10 cellular contexts compared by ENCODE assay signal in genomic region chr3:128094295-128095151, GRCh38. TPM values are rescaled to one million over a fixed set of nuclear protein-coding genes. Genes with fewer than 3 reads are reported as not detected.
DNase-seq lines count a peak whose midpoint lies in the region; ATAC-seq and TF ChIP-seq lines count a peak whose summit lies in the region.
"Had no signal": no experiment of that assay in that cellular context is flagged by ENCODE, and none has a peak within 500 bp of the region (broad histone marks: within the 10 kb centered on the region; RNA-seq: fewer than 3 reads in every experiment).

No MANE protein-coding gene starts in this region.

- DNase-seq in heart right ventricle = no peak
- DNase-seq in left ventricle myocardium inferior = no peak
- no peak for DNase-seq in stimulated activated naive CD8-positive, alpha-beta T cell treated with anti-CD3 and anti-CD28 coated beads, Interleukin-15, amount 100 ng/mL, for 72 hours
- no peak for DNase-seq in esophagus muscularis mucosa (ENCODE audit: extremely low spot score)
- no peak for DNase-seq in activated T-cell treated with anti-CD3 and anti-CD28 coated beads, Interleukin-2, amount 50 U/mL, for 1 hour
- DNase-seq in NCI-H446 (lab: John Stamatoyannopoulos, UW) = no peak

- peak overlapping the region; percentile 16 for H3K9ac ChIP-seq in endocrine pancreas (ENCODE audit: control insufficient read depth, insufficient read depth, low read length)

- peak overlapping the region in 1 of 2 donors; percentile 48 for H3K27ac Mint-ChIP-seq in stimulated activated naive CD8-positive, alpha-beta T cell treated with anti-CD3 and anti-CD28 coated beads, Interleukin-15, amount 100 ng/mL, for 72 hours
- H3K27ac Mint-ChIP-seq: B cell had no signal

- TF ChIP-seq POLR2A in esophagus muscularis mucosa (IDR thresholded peaks at IDR 0.05; ENCODE audit: low read depth) = no peak

- H3K27me3 Mint-ChIP-seq in stimulated activated naive CD8-positive, alpha-beta T cell treated with anti-CD3 and anti-CD28 coated beads, Interleukin-15, amount 100 ng/mL, for 72 hours = no peaks in the 10 kb centered on the region
- H3K27me3 Mint-ChIP-seq: B cell had no signal

- no peak for TF ChIP-seq EP300 in esophagus muscularis mucosa (IDR thresholded peaks at IDR 0.05)

- H3K36me3 ChIP-seq in heart right ventricle = peaks cover 0 to 80% (median 8%) of the 10 kb centered on the region in 9 donors
- H3K36me3 ChIP-seq in left ventricle myocardium inferior = peaks cover 51% of the 10 kb centered on the region
- no peaks in the 10 kb centered on the region for H3K36me3 ChIP-seq in endocrine pancreas (ENCODE audit: control insufficient read depth, insufficient read depth, low read length)
- peaks cover 13 to 57% (median 51%) of the 10 kb centered on the region in 4 donors for H3K36me3 ChIP-seq in esophagus muscularis mucosa

- H3K4me3 Mint-ChIP-seq in stimulated activated naive CD8-positive, alpha-beta T cell treated with anti-CD3 and anti-CD28 coated beads, Interleukin-15, amount 100 ng/mL, for 72 hours = no peak overlapping the region
- H3K4me3 Mint-ChIP-seq: B cell had no signal

- H3K4me1 ChIP-seq in heart right ventricle = peaks cover 0 to 12% (median 4%) of the 10 kb centered on the region in 9 donors
- H3K4me1 ChIP-seq in left ventricle myocardium inferior = peaks cover 10% of the 10 kb centered on the region
- H3K4me1 ChIP-seq in endocrine pancreas (ENCODE audit: control insufficient read depth, insufficient read depth, low read length) = no peaks in the 10 kb centered on the region
- peaks cover 3 to 9% (median 7%) of the 10 kb centered on the region in 4 donors for H3K4me1 ChIP-seq in esophagus muscularis mucosa
- H3K4me1 ChIP-seq: lower lobe of right lung had no signal

- no peaks in the 10 kb centered on the region for H3K9me3 Mint-ChIP-seq in stimulated activated naive CD8-positive, alpha-beta T cell treated with anti-CD3 and anti-CD28 coated beads, Interleukin-15, amount 100 ng/mL, for 72 hours

- TF ChIP-seq CTCF in heart right ventricle (IDR thresholded peaks at IDR 0.05) (no peak), left ventricle myocardium inferior (IDR thresholded peaks at IDR 0.05; ENCODE audit: borderline replicate concordance) (no peak), esophagus muscularis mucosa (IDR thresholded peaks at IDR 0.05) (no peak)

- H3K4me1 Mint-ChIP-seq in stimulated activated naive CD8-positive, alpha-beta T cell treated with anti-CD3 and anti-CD28 coated beads, Interleukin-15, amount 100 ng/mL, for 72 hours = peaks cover 14% of the 10 kb centered on the region
- H3K4me1 Mint-ChIP-seq: B cell had no signal

- WGBS in heart right ventricle, 2 donors = 82 to 86% methylated on average over 13 of the region's 13 CpGs
- WGBS in esophagus muscularis mucosa = 77% methylated on average over 13 of the region's 13 CpGs

- H3K27me3 ChIP-seq in heart right ventricle (no peaks in the 10 kb centered on the region), left ventricle myocardium inferior (ENCODE audit: low read depth) (no peaks in the 10 kb centered on the region), endocrine pancreas (ENCODE audit: control insufficient read depth, insufficient read depth, low read length) (no peaks in the 10 kb centered on the region), esophagus muscularis mucosa (no peaks in the 10 kb centered on the region)

- H3K27ac ChIP-seq in heart right ventricle (no peak overlapping the region), left ventricle myocardium inferior (replicated peaks) (no peak overlapping the region), esophagus muscularis mucosa (replicated peaks in 1 of 4) (no peak overlapping the region)
- H3K27ac ChIP-seq: lower lobe of right lung had no signal

- H3K9me3 ChIP-seq in heart right ventricle = no peaks in the 10 kb centered on the region
- H3K9me3 ChIP-seq in left ventricle myocardium inferior (replicated peaks) = no peaks in the 10 kb centered on the region
- no peaks in the 10 kb centered on the region for H3K9me3 ChIP-seq in endocrine pancreas (ENCODE audit: control insufficient read depth, low read length)
- H3K9me3 ChIP-seq in esophagus muscularis mucosa = no peaks in the 10 kb centered on the region
- H3K9me3 ChIP-seq: lower lobe of right lung had no signal

- peak in 6 of 8 donors; percentile 24 to 56 (median 32) for ATAC-seq in heart right ventricle
- peak; percentile 13; the same call in 1 of the 3 replicates for ATAC-seq in SK-N-SH treated with all-trans-retinoic acid at 6 μM for 48 hours
- ATAC-seq in stimulated activated naive CD8-positive, alpha-beta T cell treated with anti-CD3 and anti-CD28 coated beads, Interleukin-15, amount 100 ng/mL, for 72 hours = peak; percentile 53

- H3K4me3 ChIP-seq in heart right ventricle (no peak overlapping the region), left ventricle myocardium inferior (no peak overlapping the region), endocrine pancreas (ENCODE audit: control insufficient read depth, insufficient read depth, low read length) (no peak overlapping the region), esophagus muscularis mucosa (no peak overlapping the region)
- H3K4me3 ChIP-seq: lower lobe of right lung had no signal

- intact Hi-C loops in heart right ventricle (cut with DNase I) = loop anchor here (1.0 to 10.0 kb wide), 13 partner anchors 38 to 520 kb away; partner anchors contain the start of gene GATA2 (in 4 of the 10)
- intact Hi-C loops in left ventricle myocardium inferior (cut with micrococcal nuclease) = no loop called here
- intact Hi-C loops in esophagus muscularis mucosa (cut with DNase I) = loop anchor here (10.0 kb wide), 1 partner anchor 230 kb away; no protein-coding TSS in a partner anchor

TF ChIP-seq in SK-N-SH treated with all-trans-retinoic acid at 6 μM for 48 hours, 23 proteins besides CTCF, POLR2A, EP300 and RAD21:
- TF ChIP-seq ISL1 (CRISPR knock-in tag; IDR thresholded peaks at IDR 0.05) (no peak), OSR1 (CRISPR knock-in tag; IDR thresholded peaks at IDR 0.05) (no peak), ZC3H10 (CRISPR knock-in tag; IDR thresholded peaks at IDR 0.05) (no peak), PPARA (CRISPR knock-in tag; IDR thresholded peaks at IDR 0.05; ENCODE audit: borderline replicate concordance) (no peak), ZNF70 (CRISPR knock-in tag; IDR thresholded peaks at IDR 0.05) (no peak), ZNF8 (CRISPR knock-in tag; IDR thresholded peaks at IDR 0.05) (no peak), PATZ1 (CRISPR knock-in tag; IDR thresholded peaks at IDR 0.05; ENCODE audit: borderline replicate concordance) (no peak), TSHZ2 (CRISPR knock-in tag; IDR thresholded peaks at IDR 0.05) (no peak), TOX (CRISPR knock-in tag; IDR thresholded peaks at IDR 0.05; ENCODE audit: borderline replicate concordance) (no peak), RARB (CRISPR knock-in tag; IDR thresholded peaks at IDR 0.05) (no peak)

RNA-seq across cellular contexts. Expression of gene RUVBL1, which starts 29.1 kb away (rescaled TPM):
- total RNA-seq in heart right ventricle = 10 to 100 TPM; 23.5 to 34.4 (median 25.6) TPM
- polyA plus RNA-seq in heart right ventricle = 10 to 100 TPM in 1 of 2 donors, 1 to 10 TPM in 1; 9.4 to 38.5 TPM
- 25.3 TPM for total RNA-seq in left ventricle myocardium inferior
- 10 to 100 TPM; 21.4 to 28.9 (median 23.8) TPM for total RNA-seq in esophagus muscularis mucosa

RNA-seq across cellular contexts. Expression of gene SEC61A1, which starts 42.3 kb away (rescaled TPM):
- total RNA-seq in heart right ventricle (100 to 1,000 TPM in 1 of 10 donors, 10 to 100 TPM in 9; 54.8 to 111 (median 62.1) TPM), left ventricle myocardium inferior (65.8 TPM), esophagus muscularis mucosa (100 to 1,000 TPM in 1 of 4 donors, 10 to 100 TPM in 3; 67.7 to 110 (median 89.6) TPM)
- polyA plus RNA-seq in heart right ventricle = 100 to 1,000 TPM in 1 of 2 donors, 10 to 100 TPM in 1; 41.0 to 131 TPM

RNA-seq across cellular contexts. Expression of gene EEFSEC, which starts 58.8 kb away (rescaled TPM):
- 10 to 100 TPM; 16.5 to 29.5 (median 25.4) TPM for total RNA-seq in heart right ventricle
- polyA plus RNA-seq in heart right ventricle = 10 to 100 TPM; 16.7 to 18.1 TPM
- 23.7 TPM for total RNA-seq in left ventricle myocardium inferior
- 10 to 100 TPM in 3 of 4 donors, 1 to 10 TPM in 1; 9.1 to 17.4 (median 15.8) TPM for total RNA-seq in esophagus muscularis mucosa
